In genomic region chr19:29715695-29716581, GRCh38 we compare ENCODE assay signal across 1 cellular context.
TF ChIP-seq lines count a peak whose summit lies in the region.

No MANE protein-coding gene starts in this region.

TF ChIP-seq in HEK293, 187 proteins besides CTCF, POLR2A, EP300 and RAD21 (continued from another document and continues in another):
- TF ChIP-seq ZNF398 (tag by site-specific recombination; IDR thresholded peaks at IDR 0.05) (no peak), SCRT1 (tag by site-specific recombination; IDR thresholded peaks at IDR 0.05; ENCODE audit: borderline replicate concordance) (0 out of 2 replicates have a peak, but pooled peaks have one; percentile 30), ZNF132 (tag by site-specific recombination; IDR thresholded peaks at IDR 0.05; ENCODE audit: borderline replicate concordance) (no peak), ZBTB48 (tag by site-specific recombination; IDR thresholded peaks at IDR 0.05) (no peak), ZNF366 (tag by site-specific recombination; conservative IDR thresholded peaks at IDR 0.05) (no peak), GLIS2 (tag by site-specific recombination; IDR thresholded peaks at IDR 0.05) (no peak), KLF8 (tag by site-specific recombination; IDR thresholded peaks at IDR 0.05) (no peak), ZEB2 (tag by site-specific recombination; IDR thresholded peaks at IDR 0.05) (peak; percentile 69; the same call in 1 of the 2 replicates), ZNF24 (tag by site-specific recombination; IDR thresholded peaks at IDR 0.05) (0 out of 2 replicates have a peak, but pooled peaks have one; percentile 23), ZNF791 (tag by site-specific recombination; IDR thresholded peaks at IDR 0.05) (no peak), REPIN1 (tag by site-specific recombination; IDR thresholded peaks at IDR 0.05; ENCODE audit: low read depth) (no peak; the same call in 1 of the 2 replicates), ZFHX2 (tag by site-specific recombination; conservative IDR thresholded peaks at IDR 0.05) (peak; percentile 74), HIC1 (tag by site-specific recombination; IDR thresholded peaks at IDR 0.05) (peak; percentile 80), ZNF394 (tag by site-specific recombination; IDR thresholded peaks at IDR 0.05; ENCODE audit: borderline replicate concordance) (peak; percentile 52; the same call in 1 of the 2 replicates), ZNF707 (tag by site-specific recombination; IDR thresholded peaks at IDR 0.05) (no peak), ZIC2 (tag by site-specific recombination; IDR thresholded peaks at IDR 0.05) (no peak), ZNF2 (tag by site-specific recombination; IDR thresholded peaks at IDR 0.05) (0 out of 2 replicates have a peak, but pooled peaks have one; percentile 7), ZNF169 (tag by site-specific recombination; IDR thresholded peaks at IDR 0.05) (no peak), KLF7 (tag by site-specific recombination; IDR thresholded peaks at IDR 0.05; ENCODE audit: borderline replicate concordance) (no peak), ZFP69B (tag by site-specific recombination; IDR thresholded peaks at IDR 0.05) (no peak; the same call in 1 of the 2 replicates), PBX3 (CRISPR knock-in tag; IDR thresholded peaks at IDR 0.05) (no peak), SCRT2 (tag by site-specific recombination; IDR thresholded peaks at IDR 0.05) (peak; percentile 62; the same call in 1 of the 2 replicates), KLF16 (tag by site-specific recombination; IDR thresholded peaks at IDR 0.05) (0 out of 2 replicates have a peak, but pooled peaks have one; percentile 2), ZBTB10 (tag by site-specific recombination; IDR thresholded peaks at IDR 0.05) (0 out of 2 replicates have a peak, but pooled peaks have one; percentile 16), ZSCAN30 (tag by site-specific recombination; IDR thresholded peaks at IDR 0.05) (no peak), ZNF600 (tag by site-specific recombination; IDR thresholded peaks at IDR 0.05) (peak; percentile 99), ZNF248 (tag by site-specific recombination; IDR thresholded peaks at IDR 0.05) (no peak), ZNF112 (tag by site-specific recombination; IDR thresholded peaks at IDR 0.05) (no peak), ZBTB1 (tag by site-specific recombination; IDR thresholded peaks at IDR 0.05) (no peak), ZNF140 (tag by site-specific recombination; IDR thresholded peaks at IDR 0.05) (no peak), WT1 (tag by site-specific recombination; IDR thresholded peaks at IDR 0.05) (peak; percentile 30; the same call in 1 of the 2 replicates), OSR2 (tag by site-specific recombination; IDR thresholded peaks at IDR 0.05) (no peak), ZNF174 (tag by site-specific recombination; IDR thresholded peaks at IDR 0.05) (no peak; the same call in 1 of the 2 replicates), EGR2 (tag by site-specific recombination; IDR thresholded peaks at IDR 0.05; ENCODE audit: low read depth) (peak; percentile 49; the same call in 1 of the 2 replicates)
- TF ChIP-seq, protein P1, sequence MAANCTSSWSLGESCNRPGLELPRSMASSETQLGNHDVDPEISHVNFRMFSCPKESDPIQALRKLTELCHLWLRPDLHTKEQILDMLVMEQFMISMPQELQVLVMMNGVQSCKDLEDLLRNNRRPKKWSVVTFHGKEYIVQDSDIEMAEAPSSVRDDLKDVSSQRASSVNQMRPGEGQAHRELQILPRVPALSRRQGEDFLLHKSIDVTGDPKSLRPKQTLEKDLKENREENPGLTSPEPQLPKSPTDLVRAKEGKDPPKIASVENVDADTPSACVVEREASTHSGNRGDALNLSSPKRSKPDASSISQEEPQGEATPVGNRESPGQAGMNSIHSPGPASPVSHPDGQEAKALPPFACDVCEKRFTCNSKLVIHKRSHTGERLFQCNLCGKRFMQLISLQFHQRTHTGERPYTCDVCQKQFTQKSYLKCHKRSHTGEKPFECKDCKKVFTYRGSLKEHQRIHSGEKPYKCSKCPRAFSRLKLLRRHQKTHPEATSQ (tag by site-specific recombination; IDR thresholded peaks at IDR 0.05), result no peak
- TF ChIP-seq, protein P2, sequence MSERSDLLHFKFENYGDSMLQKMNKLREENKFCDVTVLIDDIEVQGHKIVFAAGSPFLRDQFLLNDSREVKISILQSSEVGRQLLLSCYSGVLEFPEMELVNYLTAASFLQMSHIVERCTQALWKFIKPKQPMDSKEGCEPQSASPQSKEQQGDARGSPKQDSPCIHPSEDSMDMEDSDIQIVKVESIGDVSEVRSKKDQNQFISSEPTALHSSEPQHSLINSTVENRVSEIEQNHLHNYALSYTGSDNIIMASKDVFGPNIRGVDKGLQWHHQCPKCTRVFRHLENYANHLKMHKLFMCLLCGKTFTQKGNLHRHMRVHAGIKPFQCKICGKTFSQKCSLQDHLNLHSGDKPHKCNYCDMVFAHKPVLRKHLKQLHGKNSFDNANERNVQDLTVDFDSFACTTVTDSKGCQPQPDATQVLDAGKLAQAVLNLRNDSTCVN (tag by site-specific recombination; optimal IDR thresholded peaks at IDR 0.05), result peak; percentile 44
- TF ChIP-seq, protein P3, sequence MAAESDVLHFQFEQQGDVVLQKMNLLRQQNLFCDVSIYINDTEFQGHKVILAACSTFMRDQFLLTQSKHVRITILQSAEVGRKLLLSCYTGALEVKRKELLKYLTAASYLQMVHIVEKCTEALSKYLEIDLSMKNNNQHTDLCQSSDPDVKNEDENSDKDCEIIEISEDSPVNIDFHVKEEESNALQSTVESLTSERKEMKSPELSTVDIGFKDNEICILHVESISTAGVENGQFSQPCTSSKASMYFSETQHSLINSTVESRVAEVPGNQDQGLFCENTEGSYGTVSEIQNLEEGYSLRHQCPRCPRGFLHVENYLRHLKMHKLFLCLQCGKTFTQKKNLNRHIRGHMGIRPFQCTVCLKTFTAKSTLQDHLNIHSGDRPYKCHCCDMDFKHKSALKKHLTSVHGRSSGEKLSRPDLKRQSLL (tag by site-specific recombination; IDR thresholded peaks at IDR 0.05), result peak; percentile 80
- TF ChIP-seq, protein P4, sequence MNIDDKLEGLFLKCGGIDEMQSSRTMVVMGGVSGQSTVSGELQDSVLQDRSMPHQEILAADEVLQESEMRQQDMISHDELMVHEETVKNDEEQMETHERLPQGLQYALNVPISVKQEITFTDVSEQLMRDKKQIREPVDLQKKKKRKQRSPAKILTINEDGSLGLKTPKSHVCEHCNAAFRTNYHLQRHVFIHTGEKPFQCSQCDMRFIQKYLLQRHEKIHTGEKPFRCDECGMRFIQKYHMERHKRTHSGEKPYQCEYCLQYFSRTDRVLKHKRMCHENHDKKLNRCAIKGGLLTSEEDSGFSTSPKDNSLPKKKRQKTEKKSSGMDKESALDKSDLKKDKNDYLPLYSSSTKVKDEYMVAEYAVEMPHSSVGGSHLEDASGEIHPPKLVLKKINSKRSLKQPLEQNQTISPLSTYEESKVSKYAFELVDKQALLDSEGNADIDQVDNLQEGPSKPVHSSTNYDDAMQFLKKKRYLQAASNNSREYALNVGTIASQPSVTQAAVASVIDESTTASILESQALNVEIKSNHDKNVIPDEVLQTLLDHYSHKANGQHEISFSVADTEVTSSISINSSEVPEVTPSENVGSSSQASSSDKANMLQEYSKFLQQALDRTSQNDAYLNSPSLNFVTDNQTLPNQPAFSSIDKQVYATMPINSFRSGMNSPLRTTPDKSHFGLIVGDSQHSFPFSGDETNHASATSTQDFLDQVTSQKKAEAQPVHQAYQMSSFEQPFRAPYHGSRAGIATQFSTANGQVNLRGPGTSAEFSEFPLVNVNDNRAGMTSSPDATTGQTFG (tag by site-specific recombination; IDR thresholded peaks at IDR 0.05; ENCODE audit: borderline replicate concordance), result no peak
- TF ChIP-seq, protein P5, sequence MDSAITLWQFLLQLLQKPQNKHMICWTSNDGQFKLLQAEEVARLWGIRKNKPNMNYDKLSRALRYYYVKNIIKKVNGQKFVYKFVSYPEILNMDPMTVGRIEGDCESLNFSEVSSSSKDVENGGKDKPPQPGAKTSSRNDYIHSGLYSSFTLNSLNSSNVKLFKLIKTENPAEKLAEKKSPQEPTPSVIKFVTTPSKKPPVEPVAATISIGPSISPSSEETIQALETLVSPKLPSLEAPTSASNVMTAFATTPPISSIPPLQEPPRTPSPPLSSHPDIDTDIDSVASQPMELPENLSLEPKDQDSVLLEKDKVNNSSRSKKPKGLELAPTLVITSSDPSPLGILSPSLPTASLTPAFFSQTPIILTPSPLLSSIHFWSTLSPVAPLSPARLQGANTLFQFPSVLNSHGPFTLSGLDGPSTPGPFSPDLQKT (IDR thresholded peaks at IDR 0.05; ENCODE audit: borderline replicate concordance, low read depth, low read length), result no peak
- TF ChIP-seq, protein P6, sequence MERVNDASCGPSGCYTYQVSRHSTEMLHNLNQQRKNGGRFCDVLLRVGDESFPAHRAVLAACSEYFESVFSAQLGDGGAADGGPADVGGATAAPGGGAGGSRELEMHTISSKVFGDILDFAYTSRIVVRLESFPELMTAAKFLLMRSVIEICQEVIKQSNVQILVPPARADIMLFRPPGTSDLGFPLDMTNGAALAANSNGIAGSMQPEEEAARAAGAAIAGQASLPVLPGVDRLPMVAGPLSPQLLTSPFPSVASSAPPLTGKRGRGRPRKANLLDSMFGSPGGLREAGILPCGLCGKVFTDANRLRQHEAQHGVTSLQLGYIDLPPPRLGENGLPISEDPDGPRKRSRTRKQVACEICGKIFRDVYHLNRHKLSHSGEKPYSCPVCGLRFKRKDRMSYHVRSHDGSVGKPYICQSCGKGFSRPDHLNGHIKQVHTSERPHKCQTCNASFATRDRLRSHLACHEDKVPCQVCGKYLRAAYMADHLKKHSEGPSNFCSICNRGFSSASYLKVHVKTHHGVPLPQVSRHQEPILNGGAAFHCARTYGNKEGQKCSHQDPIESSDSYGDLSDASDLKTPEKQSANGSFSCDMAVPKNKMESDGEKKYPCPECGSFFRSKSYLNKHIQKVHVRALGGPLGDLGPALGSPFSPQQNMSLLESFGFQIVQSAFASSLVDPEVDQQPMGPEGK (tag by site-specific recombination; IDR thresholded peaks at IDR 0.05), result peak; percentile 13; the same call in 1 of the 2 replicates
- TF ChIP-seq, protein P7, sequence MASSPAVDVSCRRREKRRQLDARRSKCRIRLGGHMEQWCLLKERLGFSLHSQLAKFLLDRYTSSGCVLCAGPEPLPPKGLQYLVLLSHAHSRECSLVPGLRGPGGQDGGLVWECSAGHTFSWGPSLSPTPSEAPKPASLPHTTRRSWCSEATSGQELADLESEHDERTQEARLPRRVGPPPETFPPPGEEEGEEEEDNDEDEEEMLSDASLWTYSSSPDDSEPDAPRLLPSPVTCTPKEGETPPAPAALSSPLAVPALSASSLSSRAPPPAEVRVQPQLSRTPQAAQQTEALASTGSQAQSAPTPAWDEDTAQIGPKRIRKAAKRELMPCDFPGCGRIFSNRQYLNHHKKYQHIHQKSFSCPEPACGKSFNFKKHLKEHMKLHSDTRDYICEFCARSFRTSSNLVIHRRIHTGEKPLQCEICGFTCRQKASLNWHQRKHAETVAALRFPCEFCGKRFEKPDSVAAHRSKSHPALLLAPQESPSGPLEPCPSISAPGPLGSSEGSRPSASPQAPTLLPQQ (tag by site-specific recombination; IDR thresholded peaks at IDR 0.05), result 0 out of 2 replicates have a peak, but pooled peaks have one; percentile 3
